Comparison of ENCODE assay signal across 8 cellular contexts in the genomic region with DNA sequence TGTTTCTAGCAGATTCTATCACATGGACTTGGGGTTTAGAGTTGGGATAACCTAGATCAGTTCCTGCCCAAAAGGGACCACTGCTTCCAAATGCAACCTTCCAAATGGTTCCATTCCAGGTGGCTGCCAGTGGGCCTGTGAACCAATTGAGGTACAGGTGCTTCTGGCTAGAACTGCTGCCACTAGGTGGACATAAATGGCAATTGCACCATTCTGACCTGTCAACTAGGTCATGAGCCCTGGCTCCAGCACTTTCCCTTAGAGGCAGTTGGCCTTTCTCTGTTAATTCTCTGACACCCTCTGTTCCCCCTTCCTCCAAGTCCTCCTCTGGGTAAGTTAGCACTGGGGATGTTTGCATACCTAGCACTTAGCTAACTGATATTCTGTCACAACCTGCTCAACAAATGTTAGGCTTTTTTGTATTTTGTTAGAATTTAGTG. TPM values are rescaled to one million over a fixed set of nuclear protein-coding genes. Genes with fewer than 3 reads are reported as not detected.
A peak's percentile ranks its signal among the peaks of the same experiment; 100 is the strongest.
DNase-seq lines count a peak whose midpoint lies in the region; ATAC-seq, FAIRE-seq and TF ChIP-seq lines count a peak whose summit lies in the region.

No MANE protein-coding gene starts in this region.

- peak; percentile 64 for TF ChIP-seq RAD21 in GM12878 (IDR thresholded peaks at IDR 0.05; ENCODE audit: insufficient read depth, low read depth, low read length)

- H3K4me1 ChIP-seq in GM12878 (ENCODE audit: control insufficient read depth, insufficient read depth, low read length) (no peaks in the 10 kb centered on the region), right lobe of liver (no peaks in the 10 kb centered on the region)

- DNase-seq in DMS 273 treated with DMSO at 0.1 percent for 48 hours (lab: John Stamatoyannopoulos, UW): peak; percentile 33
- peak; percentile 79 for DNase-seq in NAMALWA (ENCODE audit: low spot score)
- DNase-seq in T-helper 2 cell: peak in 4 of 5 experiments; percentile 29 to 73 (median 37)
- no peak for DNase-seq in GM12878 (ENCODE audit: low read depth, low spot score)
- DNase-seq in right lobe of liver: peak in 2 of 3 donors; percentile 33 to 64
- peak; percentile 8 to 70 (median 46) for DNase-seq in stimulated activated naive CD4-positive, alpha-beta T cell (lab: John Stamatoyannopoulos, UW)

- TF ChIP-seq POLR2A in GM12878 (IDR thresholded peaks at IDR 0.05; ENCODE audit: low read depth, low read length) (no peak), right lobe of liver (IDR thresholded peaks at IDR 0.05) (no peak)

- no peak overlapping the region for H3K9ac ChIP-seq in GM12878 (ENCODE audit: control insufficient read depth, insufficient read depth, low read length)

- POLR2A ChIA-PET in GM12878 (lab: Charles Lee): no interaction called here

- BruUV-seq in GM12878 (replicated peaks; lab: Mats Ljungman, UMichigan): no TSS peak

- no peaks in the 10 kb centered on the region; the same call in 2 of the 3 replicates for H3K9me3 ChIP-seq in GM12878 (replicated peaks; ENCODE audit: control insufficient read depth, insufficient read depth, low read length)
- no peaks in the 10 kb centered on the region for H3K9me3 ChIP-seq in right lobe of liver

- RAD21 ChIA-PET in GM12878 (lab: Charles Lee; ENCODE audit: unreplicated experiment): interaction anchor here (0.7 kb wide), 1 partner anchor 30 kb away, joined by 4 read pairs; no protein-coding TSS in a partner anchor

- intact Hi-C loops in GM12878 (cut with micrococcal nuclease; ENCODE audit: unreplicated experiment): loop anchor here (1.0 to 2.0 kb wide), 2 partner anchors 31 to 244 kb away; no protein-coding TSS in a partner anchor
- intact Hi-C loops in right lobe of liver (cut with DNase I): no loop called here

- in situ Hi-C loops in GM12878 (cut with MboI): no loop called here

- H3K4me2 ChIP-seq in GM12878 (ENCODE audit: control insufficient read depth, insufficient read depth): no peak overlapping the region

- TF ChIP-seq CTCF in GM12878 (IDR thresholded peaks at IDR 0.05 in 2 of 3, conservative IDR thresholded peaks at IDR 0.05 in 1 of 3; ENCODE audit: control insufficient read depth in 2 of 3, extremely low read depth in 1 of 3, insufficient read depth in 1 of 3, low read depth in 3 of 3, low read length in 3 of 3): peak; percentile 75 to 89 (median 76)
- peak; percentile 59 to 73 (median 70) for TF ChIP-seq CTCF in right lobe of liver (IDR thresholded peaks at IDR 0.05)

- H4K20me1 ChIP-seq in GM12878 (ENCODE audit: control insufficient read depth, insufficient read depth): no peaks in the 10 kb centered on the region

- no peaks in the 10 kb centered on the region for H3K79me2 ChIP-seq in GM12878 (ENCODE audit: control insufficient read depth, insufficient read depth, low read length)

- H3K4me3 ChIP-seq in GM12878 (no peak overlapping the region), right lobe of liver (no peak overlapping the region)

- H3K27me3 ChIP-seq in GM12878 (replicated peaks in 1 of 2; ENCODE audit: control insufficient read depth in 2 of 2, insufficient read depth in 2 of 2, low read length in 1 of 2): no peaks in the 10 kb centered on the region
- H3K27me3 ChIP-seq in right lobe of liver: no peaks in the 10 kb centered on the region

- ATAC-seq in GM21529 (IDR thresholded peaks at IDR 0.05; ENCODE audit: unreplicated experiment): peak; percentile 83
- peak; percentile 97 for ATAC-seq in GM12878
- peak; percentile 94 to 98 (median 97) for ATAC-seq in right lobe of liver
- ATAC-seq in GM18858 (IDR thresholded peaks at IDR 0.05; ENCODE audit: unreplicated experiment): no peak

- no peak overlapping the region; the same call in 1 of the 2 replicates for H2AFZ ChIP-seq in GM12878 (ENCODE audit: control insufficient read depth, low read depth, low read length)

- H3K27ac ChIP-seq in GM12878 (ENCODE audit: control insufficient read depth, insufficient read depth) (no peak overlapping the region), right lobe of liver (no peak overlapping the region)

- peak; percentile 93 for FAIRE-seq in GM12878 (lab: Jason Lieb, UNC)

- SMC1A ChIA-PET in GM12878 (lab: Charles Lee; ENCODE audit: uncharacterized antibody, unreplicated experiment): interaction anchor here (1.2 to 2.4 kb wide), 4 partner anchors 8 to 31 kb away, joined by 3 to 10 read pairs (median 3); partner anchors contain the start of gene TRMO

- no peak for TF ChIP-seq EP300 in GM12878 (IDR thresholded peaks at IDR 0.05; ENCODE audit: borderline replicate concordance in 1 of 2, control insufficient read depth in 1 of 2, low read depth in 2 of 2, low read length in 2 of 2)

- CTCF ChIA-PET in GM12878 (lab: Yijun Ruan, JAX): interaction anchor here (1.2 to 3.9 kb wide), 6 partner anchors 12 to 109 kb away, joined by 3 to 37 read pairs (median 3); partner anchors contain the start of gene TRMO

- H3K36me3 ChIP-seq in GM12878 (ENCODE audit: control insufficient read depth in 2 of 2, insufficient read depth in 2 of 2, low read length in 1 of 2) (no peaks in the 10 kb centered on the region), right lobe of liver (no peaks in the 10 kb centered on the region)

TF ChIP-seq in GM12878, 131 proteins besides CTCF, POLR2A, EP300 and RAD21 (continues in another document):
- TF ChIP-seq JUND (IDR thresholded peaks at IDR 0.05; ENCODE audit: low read depth, low read length) (no peak), YY1 (IDR thresholded peaks at IDR 0.05; ENCODE audit: low read depth, low read length) (peak; percentile 34; the same call in 1 of the 2 replicates), RUNX3 (IDR thresholded peaks at IDR 0.05; ENCODE audit: low read length) (no peak), ZNF217 (IDR thresholded peaks at IDR 0.05) (no peak), SREBF2 (IDR thresholded peaks at IDR 0.05; ENCODE audit: low read length) (no peak)

RNA-seq across cellular contexts. Expression of gene HEMGN, which starts 16.6 kb away (rescaled TPM):
- not detected in 2 replicates for total RNA-seq in GM12878 (2013; cell fraction: nucleolus; rRNA removed)
- total RNA-seq in GM12878 (2014; rRNA removed): 0.05 TPM in 1 of 2 replicates, not detected in the other
- 0.09 and 0.14 TPM in 2 replicates for total RNA-seq in GM12878 (2014; rRNA removed; fragmentation: Illumina TruSeq; extraction: Trizol)
- total RNA-seq in GM12878 (2021): 0.28 TPM in 1 of 2 replicates, not detected in the other
- not detected for polyA plus RNA-seq in GM12878 (2011; ENCODE audit: low read depth)
- polyA plus RNA-seq in GM12878 (2011; rRNA removed): 0.04 TPM in 1 of 2 replicates, not detected in the other
- not detected in 2 replicates for polyA plus RNA-seq in GM12878 (2011; cell fraction: cytosol; rRNA removed)
- not detected in 2 replicates for polyA plus RNA-seq in GM12878 (2011; cell fraction: nucleus; rRNA removed)
- not detected in 2 replicates for polyA plus RNA-seq in GM12878 (2012)
- 0.09 and 0.10 TPM in 2 replicates for polyA plus RNA-seq in GM12878 (2014; fragmentation: Illumina TruSeq; extraction: Trizol)
- polyA plus RNA-seq in GM12878 (2014; fragmentation: Nextera tagmentation; extraction: Ambion mirVana): under 1 TPM; 0.03 to 0.18 TPM
- polyA plus RNA-seq in GM12878 (2014; rRNA removed): 0.09 TPM in 1 of 2 replicates, not detected in the other
- not detected for polyA plus RNA-seq in GM12878 (2016; fragmentation: Nextera tagmentation; extraction: Ambion mirVana)
- not detected in 2 replicates for polyA minus RNA-seq in GM12878 (2011; rRNA and poly(A)+ RNA removed)
- not detected in 2 replicates for polyA minus RNA-seq in GM12878 (2011; cell fraction: cytosol; rRNA and poly(A)+ RNA removed)
- polyA minus RNA-seq in GM12878 (2011; cell fraction: nucleus; rRNA and poly(A)+ RNA removed): not detected in 2 replicates
- 1 to 10 TPM in 2 of 6 experiments, under 1 TPM in 1, not detected in 3; 0.09 to 2.9 (median 1.0) TPM for total RNA-seq in right lobe of liver

RNA-seq across cellular contexts. Expression of gene ANP32B, which starts 28.6 kb away (rescaled TPM):
- total RNA-seq in GM12878 (2013; cell fraction: nucleolus; rRNA removed): 19.4 and 27.4 TPM in 2 replicates
- total RNA-seq in GM12878 (2014; rRNA removed) (20.4 and 24.5 TPM in 2 replicates), GM12878 (2014; rRNA removed; fragmentation: Illumina TruSeq; extraction: Trizol) (34.4 and 41.8 TPM in 2 replicates), GM12878 (2021) (239 and 244 TPM in 2 replicates), right lobe of liver (10 to 100 TPM in 5 of 6 experiments, 1 to 10 TPM in 1; 8.2 to 38.0 (median 30.6) TPM)
- polyA plus RNA-seq in GM12878 (2011; ENCODE audit: low read depth): 190 TPM
- polyA plus RNA-seq in GM12878 (2011; rRNA removed) (79.8 and 96.4 TPM in 2 replicates), GM12878 (2014; fragmentation: Illumina TruSeq; extraction: Trizol) (419 and 544 TPM in 2 replicates), GM12878 (2014; fragmentation: Nextera tagmentation; extraction: Ambion mirVana) (100 to 1,000 TPM in 1 of 2 experiments, 10 to 100 TPM in 1; 85.9 to 204 TPM), GM12878 (2014; rRNA removed) (138 and 143 TPM in 2 replicates), GM12878 (2016; fragmentation: Nextera tagmentation; extraction: Ambion mirVana) (100 to 1,000 TPM; 272 to 284 TPM)
- 27.8 and 36.5 TPM in 2 replicates for polyA plus RNA-seq in GM12878 (2011; cell fraction: cytosol; rRNA removed)
- polyA plus RNA-seq in GM12878 (2011; cell fraction: nucleus; rRNA removed): 28.7 and 45.7 TPM in 2 replicates
- polyA plus RNA-seq in GM12878 (2012): 332 and 355 TPM in 2 replicates
- 28.0 and 32.2 TPM in 2 replicates for polyA minus RNA-seq in GM12878 (2011; rRNA and poly(A)+ RNA removed)
- polyA minus RNA-seq in GM12878 (2011; cell fraction: cytosol; rRNA and poly(A)+ RNA removed): 41.0 and 41.8 TPM in 2 replicates
- 16.4 and 40.0 TPM in 2 replicates for polyA minus RNA-seq in GM12878 (2011; cell fraction: nucleus; rRNA and poly(A)+ RNA removed)

RNA-seq across cellular contexts. Expression of gene TRMO, which starts 32.3 kb away (rescaled TPM):
- total RNA-seq in GM12878 (2013; cell fraction: nucleolus; rRNA removed): 18.1 and 20.8 TPM in 2 replicates
- total RNA-seq in GM12878 (2014; rRNA removed) (17.8 and 20.3 TPM in 2 replicates), GM12878 (2014; rRNA removed; fragmentation: Illumina TruSeq; extraction: Trizol) (20.9 and 21.0 TPM in 2 replicates), GM12878 (2021) (12.7 and 13.9 TPM in 2 replicates), right lobe of liver (10 to 100 TPM in 1 of 6 experiments, 1 to 10 TPM in 5; 5.7 to 14.7 (median 8.3) TPM)
- polyA plus RNA-seq in GM12878 (2011; ENCODE audit: low read depth): 10.0 TPM
- polyA plus RNA-seq in GM12878 (2011; rRNA removed) (19.2 and 23.0 TPM in 2 replicates), GM12878 (2014; fragmentation: Illumina TruSeq; extraction: Trizol) (23.6 and 24.4 TPM in 2 replicates), GM12878 (2014; fragmentation: Nextera tagmentation; extraction: Ambion mirVana) (1 to 10 TPM; 5.8 to 7.7 TPM), GM12878 (2014; rRNA removed) (14.4 and 15.6 TPM in 2 replicates), GM12878 (2016; fragmentation: Nextera tagmentation; extraction: Ambion mirVana) (10 to 100 TPM; 11.9 to 15.0 TPM)
- 11.5 and 13.4 TPM in 2 replicates for polyA plus RNA-seq in GM12878 (2011; cell fraction: cytosol; rRNA removed)
- 15.0 and 15.8 TPM in 2 replicates for polyA plus RNA-seq in GM12878 (2011; cell fraction: nucleus; rRNA removed)
- polyA plus RNA-seq in GM12878 (2012): 7.7 and 13.3 TPM in 2 replicates
- 12.7 and 26.7 TPM in 2 replicates for polyA minus RNA-seq in GM12878 (2011; rRNA and poly(A)+ RNA removed)
- polyA minus RNA-seq in GM12878 (2011; cell fraction: cytosol; rRNA and poly(A)+ RNA removed): 2.3 and 7.3 TPM in 2 replicates
- 7.0 and 10.5 TPM in 2 replicates for polyA minus RNA-seq in GM12878 (2011; cell fraction: nucleus; rRNA and poly(A)+ RNA removed)
